Comparison of ENCODE assay signal across 2 cellular contexts in genomic region chr11:75160328-75160757, GRCh38.
TF ChIP-seq lines count a peak whose summit lies in the region.

No MANE protein-coding gene starts in this region.

TF ChIP-seq in endothelial cell of umbilical vein, 7 proteins besides CTCF, POLR2A, EP300 and RAD21 (continued from another document):
- TF ChIP-seq POLR2AphosphoS5 (IDR thresholded peaks at IDR 0.05; ENCODE audit: insufficient read depth, low read depth, low read length) (no peak), GATA2 (IDR thresholded peaks at IDR 0.05; ENCODE audit: insufficient read depth, insufficient read length, low read depth, low read length) (no peak), FOS (IDR thresholded peaks at IDR 0.05; ENCODE audit: borderline replicate concordance, insufficient read depth, low read length) (no peak), MAX (IDR thresholded peaks at IDR 0.05; ENCODE audit: insufficient read depth, insufficient read length) (no peak), EZH2 (IDR thresholded peaks at IDR 0.05; ENCODE audit: borderline replicate concordance, low read depth, low read length, severe bottlenecking) (no peak)

TF ChIP-seq in GM12891, 5 proteins besides CTCF, POLR2A, EP300 and RAD21 (continued from another document):
- TF ChIP-seq TAF1 (IDR thresholded peaks at IDR 0.05; ENCODE audit: low read depth, low read length) (no peak), POLR2AphosphoS5 (IDR thresholded peaks at IDR 0.05; ENCODE audit: low read depth, low read length) (no peak), PAX5 (IDR thresholded peaks at IDR 0.05; ENCODE audit: insufficient read depth, low read length, severe bottlenecking) (no peak)
